24 cellular contexts compared by ENCODE assay signal in the genomic region with DNA sequence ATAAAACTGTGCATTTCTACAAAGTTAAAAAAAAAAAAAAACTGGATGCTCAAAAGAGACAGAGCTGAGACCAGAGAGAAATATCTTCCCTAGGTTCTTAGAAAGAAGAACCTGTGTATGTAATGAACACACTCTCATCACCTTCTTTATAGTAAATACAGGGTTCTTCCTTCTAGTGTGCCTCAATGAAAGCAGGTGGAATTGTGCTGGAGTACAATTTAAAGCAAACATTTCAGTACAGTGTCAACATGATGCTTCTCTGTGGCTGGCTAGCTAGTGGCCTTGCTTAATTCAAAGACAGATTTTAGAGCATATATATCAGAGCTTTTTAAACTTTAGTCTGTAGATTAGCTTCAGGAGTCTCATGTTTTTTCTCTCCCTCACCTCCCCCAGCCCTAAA.
"Had no signal": no experiment of that assay in that cellular context is flagged by ENCODE, and none has a peak within 500 bp of the region (broad histone marks: within the 10 kb centered on the region; RNA-seq: fewer than 3 reads in every experiment).

No MANE protein-coding gene starts in this region.

- DNase-seq: activated CD4-positive, alpha-beta T cell treated with anti-CD3 and anti-CD28 coated beads, Interleukin-2, amount 10 ng/mL, durations not matched to agents 24 days and 14 days; activated CD4-positive, alpha-beta T cell treated with anti-CD3 and anti-CD28 coated beads, Interleukin-2, amount 50 U/mL, for 4 hours; activated CD8-positive, alpha-beta T cell treated with anti-CD3 and anti-CD28 coated beads for 36 hours; activated gamma-delta T cell; activated naive CD4-positive, alpha-beta T cell treated with Interleukin-2 at 50 U/mL for 16 hours; activated naive CD8-positive, alpha-beta T cell treated with anti-CD3 and anti-CD28 coated beads, Interleukin-2, amount 10 ng/mL, durations not matched to agents 7 days and 5 days; activated T-cell treated with anti-CD3 and anti-CD28 coated beads, Interleukin-2, amount 50 U/mL, for 24 hours; body of pancreas; NCI-H1092 treated with DMSO at 0.1 percent for 48 hours; NCI-H1436; NCI-H1694; NCI-H2171; NCI-H446 treated with DMSO at 0.1 percent for 48 hours; NCI-H526; NCI-H82; NK-92 treated with Interleukin-12 subunit alpha and Interleukin-12 subunit beta, amount 100 ng/mL, for 24 hours; PC-3; Peyer's patch; RPMI8226; SHP77 treated with DMSO at 0.1 percent for 48 hours; SK-N-SH had no signal

- H3K27me3 Mint-ChIP-seq: activated CD4-positive, alpha-beta T cell treated with anti-CD3 and anti-CD28 coated beads, Interleukin-2, amount 10 ng/mL, durations not matched to agents 24 days and 14 days; activated CD8-positive, alpha-beta T cell treated with anti-CD3 and anti-CD28 coated beads for 36 hours; activated naive CD4-positive, alpha-beta T cell treated with anti-CD3 and anti-CD28 coated beads, Interleukin-2, amount 50 U/mL, for 24 hours; activated naive CD8-positive, alpha-beta T cell treated with anti-CD3 and anti-CD28 coated beads, Interleukin-2, amount 10 ng/mL, durations not matched to agents 7 days and 5 days; activated T-cell treated with anti-CD3 and anti-CD28 coated beads, Interleukin-2, amount 50 U/mL, for 24 hours had no signal

- H3K9me3 Mint-ChIP-seq: activated CD4-positive, alpha-beta T cell treated with anti-CD3 and anti-CD28 coated beads, Interleukin-2, amount 10 ng/mL, durations not matched to agents 24 days and 14 days; activated CD8-positive, alpha-beta T cell treated with anti-CD3 and anti-CD28 coated beads for 36 hours; activated naive CD4-positive, alpha-beta T cell treated with anti-CD3 and anti-CD28 coated beads, Interleukin-2, amount 50 U/mL, for 24 hours; activated naive CD8-positive, alpha-beta T cell treated with anti-CD3 and anti-CD28 coated beads, Interleukin-2, amount 10 ng/mL, durations not matched to agents 7 days and 5 days; activated T-cell treated with anti-CD3 and anti-CD28 coated beads, Interleukin-2, amount 50 U/mL, for 24 hours; activated T-helper 2 cell treated with anti-CD3 and anti-CD28 coated beads, Interferon-gamma antibody, Interleukin-2, Interleukin-4, amounts not matched to agents 10 μg/mL and 5 μg/mL and 100 μg/mL, durations not matched to agents 14 hours and 24 hours and 36 hours; T-helper 1 cell treated with Interleukin-12 subunit alpha and Interleukin-12 subunit beta and Interleukin-4 antibody, amounts not matched to agents 30 μg/mL and 1 μg/mL, for 36 hours had no signal

- H3K27ac Mint-ChIP-seq: activated CD4-positive, alpha-beta T cell treated with anti-CD3 and anti-CD28 coated beads, Interleukin-2, amount 10 ng/mL, durations not matched to agents 24 days and 14 days; activated CD8-positive, alpha-beta T cell treated with anti-CD3 and anti-CD28 coated beads for 36 hours; activated naive CD4-positive, alpha-beta T cell treated with anti-CD3 and anti-CD28 coated beads, Interleukin-2, amount 50 U/mL, for 24 hours; activated naive CD8-positive, alpha-beta T cell treated with anti-CD3 and anti-CD28 coated beads, Interleukin-2, amount 10 ng/mL, durations not matched to agents 7 days and 5 days; activated T-cell treated with anti-CD3 and anti-CD28 coated beads, Interleukin-2, amount 50 U/mL, for 24 hours; activated T-helper 2 cell treated with anti-CD3 and anti-CD28 coated beads, Interferon-gamma antibody, Interleukin-2, Interleukin-4, amounts not matched to agents 10 μg/mL and 5 μg/mL and 100 μg/mL, durations not matched to agents 14 hours and 24 hours and 36 hours; T-helper 1 cell treated with Interleukin-12 subunit alpha and Interleukin-12 subunit beta and Interleukin-4 antibody, amounts not matched to agents 30 μg/mL and 1 μg/mL, for 36 hours had no signal

- H3K4me1 Mint-ChIP-seq: activated CD4-positive, alpha-beta T cell treated with anti-CD3 and anti-CD28 coated beads, Interleukin-2, amount 10 ng/mL, durations not matched to agents 24 days and 14 days; activated naive CD4-positive, alpha-beta T cell treated with anti-CD3 and anti-CD28 coated beads, Interleukin-2, amount 50 U/mL, for 24 hours; activated naive CD8-positive, alpha-beta T cell treated with anti-CD3 and anti-CD28 coated beads, Interleukin-2, amount 10 ng/mL, durations not matched to agents 7 days and 5 days had no signal

- H3K4me3 Mint-ChIP-seq: activated CD4-positive, alpha-beta T cell treated with anti-CD3 and anti-CD28 coated beads, Interleukin-2, amount 10 ng/mL, durations not matched to agents 24 days and 14 days; activated CD8-positive, alpha-beta T cell treated with anti-CD3 and anti-CD28 coated beads for 36 hours; activated naive CD4-positive, alpha-beta T cell treated with anti-CD3 and anti-CD28 coated beads, Interleukin-2, amount 50 U/mL, for 24 hours; activated naive CD8-positive, alpha-beta T cell treated with anti-CD3 and anti-CD28 coated beads, Interleukin-2, amount 10 ng/mL, durations not matched to agents 7 days and 5 days; activated T-cell treated with anti-CD3 and anti-CD28 coated beads, Interleukin-2, amount 50 U/mL, for 24 hours; T-helper 1 cell treated with Interleukin-12 subunit alpha and Interleukin-12 subunit beta and Interleukin-4 antibody, amounts not matched to agents 30 μg/mL and 1 μg/mL, for 36 hours had no signal

- ATAC-seq: activated CD8-positive, alpha-beta T cell treated with anti-CD3 and anti-CD28 coated beads for 36 hours; body of pancreas; PC-3 had no signal
